ENCODE assay signal across 36 cellular contexts in genomic region chrX:151692825-151693224, GRCh38. TPM values are rescaled to one million over a fixed set of nuclear protein-coding genes. Genes with fewer than 3 reads are reported as not detected.
"Had no signal": no experiment of that assay in that cellular context is flagged by ENCODE, and none has a peak within 500 bp of the region (broad histone marks: within the 10 kb centered on the region; RNA-seq: fewer than 3 reads in every experiment).

No MANE protein-coding gene starts in this region.

- H2AFZ ChIP-seq: PC-9 had no signal

- H3K36me3 ChIP-seq: WERI-Rb-1 had no signal

- H3K4me3 ChIP-seq: K562, PC-9 had no signal

- ATAC-seq: activated CD8-positive, alpha-beta memory T cell treated with anti-CD3 and anti-CD28 coated beads, Interleukin-2, amount 10 ng/mL, durations not matched to agents 7 days and 5 days; activated naive CD8-positive, alpha-beta T cell treated with anti-CD3 and anti-CD28 coated beads, Interleukin-2, amount 50 U/mL, for 24 hours; K562; Right ventricle myocardium inferior had no signal

- H3K27ac ChIP-seq: PC-9, RWPE1, WERI-Rb-1 had no signal

- DNase-seq: activated CD4-positive, alpha-beta memory T cell treated with anti-CD3 and anti-CD28 coated beads, Interleukin-2, amount 10 ng/mL, durations not matched to agents 7 days and 5 days; activated CD4-positive, alpha-beta T cell treated with anti-CD3 and anti-CD28 coated beads for 1 hour; activated CD4-positive, alpha-beta T cell treated with anti-CD3 and anti-CD28 coated beads for 48 hours; activated CD4-positive, CD25-positive, alpha-beta regulatory T cell; activated CD8-positive, alpha-beta memory T cell treated with anti-CD3 and anti-CD28 coated beads for 24 hours; activated CD8-positive, alpha-beta memory T cell treated with anti-CD3 and anti-CD28 coated beads, Interleukin-2, amount 10 ng/mL, durations not matched to agents 7 days and 5 days; activated CD8-positive, alpha-beta memory T cell treated with anti-CD3 and anti-CD28 coated beads, Interleukin-2, amount 50 U/mL, for 48 hours; activated effector memory CD4-positive, alpha-beta T cell treated with Interleukin-2 at 50 U/mL for 16 hours; activated naive CD4-positive, alpha-beta T cell treated with anti-CD3 and anti-CD28 coated beads, Interleukin-2, amount 10 ng/mL, durations not matched to agents 7 days and 5 days; activated naive CD8-positive, alpha-beta T cell treated with anti-CD3 and anti-CD28 coated beads, Interleukin-2, amount 50 U/mL, for 24 hours; activated T-cell treated with anti-CD3 and anti-CD28 coated beads, Interleukin-2, amount 50 U/mL, for 48 hours; anterior cingulate cortex; central memory CD4-positive, alpha-beta T cell; NCI-H1092 treated with DMSO at 0.1 percent for 48 hours; NCI-H1417; NCI-H146; NCI-H187; NCI-H2029 treated with DMSO at 0.1 percent for 48 hours; NCI-H345; NCI-H524 treated with DMSO at 0.1 percent for 48 hours; NCI-H774; PC-9; SIG-M5; SW 1271; T-helper 1 cell; T-helper 2 cell; T-helper 9 cell; WERI-Rb-1 had no signal

- H3K4me2 ChIP-seq: PC-9 had no signal

RNA-seq across cellular contexts. Expression of gene PRRG3, which starts 2.4 kb away (rescaled TPM):
- total RNA-seq: activated CD4-positive, alpha-beta memory T cell treated with anti-CD3 and anti-CD28 coated beads, Interleukin-2, amount 10 ng/mL, durations not matched to agents 7 days and 5 days; activated CD8-positive, alpha-beta memory T cell treated with anti-CD3 and anti-CD28 coated beads, Interleukin-2, amount 10 ng/mL, durations not matched to agents 7 days and 5 days; bronchial epithelial cell; K562; M059J; NCI-H460; OCI-LY7; PC-9; SK-MEL-5 had no signal
- polyA plus RNA-seq: K562 had no signal

RNA-seq across cellular contexts. Expression of gene FATE1, which starts 23.0 kb away (rescaled TPM):
- total RNA-seq: activated CD4-positive, alpha-beta memory T cell treated with anti-CD3 and anti-CD28 coated beads, Interleukin-2, amount 10 ng/mL, durations not matched to agents 7 days and 5 days; activated CD8-positive, alpha-beta memory T cell treated with anti-CD3 and anti-CD28 coated beads, Interleukin-2, amount 10 ng/mL, durations not matched to agents 7 days and 5 days; bronchial epithelial cell; K562; NCI-H460; OCI-LY7; PC-9; Right ventricle myocardium inferior; SK-MEL-5 had no signal
- polyA plus RNA-seq: K562 had no signal

RNA-seq across cellular contexts. Expression of gene CNGA2, which starts 41.7 kb away (rescaled TPM):
- total RNA-seq: activated CD4-positive, alpha-beta memory T cell treated with anti-CD3 and anti-CD28 coated beads, Interleukin-2, amount 10 ng/mL, durations not matched to agents 7 days and 5 days; activated CD8-positive, alpha-beta memory T cell treated with anti-CD3 and anti-CD28 coated beads, Interleukin-2, amount 10 ng/mL, durations not matched to agents 7 days and 5 days; bronchial epithelial cell; K562; M059J; NCI-H460; OCI-LY7; PC-9; Right ventricle myocardium inferior; SK-MEL-5 had no signal
- polyA plus RNA-seq: K562 had no signal
